Comparison of ENCODE assay signal across 1 cellular context in the genomic region with DNA sequence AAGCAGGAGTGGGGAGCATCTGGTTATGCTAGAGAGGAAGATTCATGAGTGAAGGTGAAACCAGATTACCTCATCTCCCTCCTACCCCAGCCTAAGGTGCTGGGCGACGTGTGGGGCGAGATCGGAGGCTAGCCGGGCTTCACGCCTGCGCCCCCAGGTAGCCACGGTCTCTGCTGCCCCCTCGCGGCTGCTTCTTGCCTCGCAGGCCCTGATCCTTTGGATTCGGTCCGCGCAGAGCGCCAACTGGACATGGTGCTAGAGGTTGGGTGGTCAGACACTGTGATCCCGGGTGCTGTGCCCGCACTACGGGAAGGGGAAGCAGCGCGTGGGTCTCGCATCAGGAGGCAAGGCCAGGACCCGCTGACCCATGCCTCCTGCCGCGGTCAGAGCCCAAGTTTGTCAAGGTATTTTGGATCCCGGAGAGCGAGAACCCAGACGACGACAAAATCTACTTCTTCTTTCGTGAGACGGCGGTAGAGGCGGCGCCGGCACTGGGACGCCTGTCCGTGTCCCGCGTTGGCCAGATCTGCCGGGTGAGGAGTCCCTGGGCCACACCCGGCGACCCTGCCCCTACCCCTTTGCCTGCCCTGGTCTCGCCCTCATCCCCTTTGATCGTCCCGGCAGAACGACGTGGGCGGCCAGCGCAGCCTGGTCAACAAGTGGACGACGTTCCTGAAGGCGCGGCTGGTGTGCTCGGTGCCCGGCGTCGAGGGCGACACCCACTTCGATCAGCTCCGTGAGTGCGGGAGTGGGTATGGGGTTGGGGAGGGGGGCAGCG.
TF ChIP-seq lines count a peak whose summit lies in the region.

No MANE protein-coding gene starts in this region.

TF ChIP-seq in GM12878, 131 proteins besides CTCF, POLR2A, EP300 and RAD21 (continued from another document and continues in another):
- TF ChIP-seq, protein P1, sequence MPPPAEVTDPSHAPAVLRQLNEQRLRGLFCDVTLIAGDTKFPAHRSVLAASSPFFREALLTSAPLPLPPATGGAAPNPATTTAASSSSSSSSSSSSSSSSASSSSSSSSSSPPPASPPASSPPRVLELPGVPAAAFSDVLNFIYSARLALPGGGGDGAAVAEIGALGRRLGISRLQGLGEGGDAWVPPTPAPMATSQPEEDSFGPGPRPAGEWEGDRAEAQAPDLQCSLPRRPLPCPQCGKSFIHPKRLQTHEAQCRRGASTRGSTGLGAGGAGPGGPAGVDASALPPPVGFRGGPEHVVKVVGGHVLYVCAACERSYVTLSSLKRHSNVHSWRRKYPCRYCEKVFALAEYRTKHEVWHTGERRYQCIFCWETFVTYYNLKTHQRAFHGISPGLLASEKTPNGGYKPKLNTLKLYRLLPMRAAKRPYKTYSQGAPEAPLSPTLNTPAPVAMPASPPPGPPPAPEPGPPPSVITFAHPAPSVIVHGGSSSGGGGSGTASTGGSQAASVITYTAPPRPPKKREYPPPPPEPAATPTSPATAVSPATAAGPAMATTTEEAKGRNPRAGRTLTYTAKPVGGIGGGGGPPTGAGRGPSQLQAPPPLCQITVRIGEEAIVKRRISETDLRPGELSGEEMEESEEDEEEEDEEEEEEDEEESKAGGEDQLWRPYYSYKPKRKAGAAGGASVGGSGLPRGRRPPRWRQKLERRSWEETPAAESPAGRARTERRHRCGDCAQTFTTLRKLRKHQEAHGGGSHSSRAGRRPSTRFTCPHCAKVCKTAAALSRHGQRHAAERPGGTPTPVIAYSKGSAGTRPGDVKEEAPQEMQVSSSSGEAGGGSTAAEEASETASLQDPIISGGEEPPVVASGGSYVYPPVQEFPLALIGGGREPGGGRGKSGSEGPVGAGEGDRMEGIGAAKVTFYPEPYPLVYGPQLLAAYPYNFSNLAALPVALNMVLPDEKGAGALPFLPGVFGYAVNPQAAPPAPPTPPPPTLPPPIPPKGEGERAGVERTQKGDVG (CRISPR knock-in tag; IDR thresholded peaks at IDR 0.05) = no peak
- TF ChIP-seq SUPT20H (IDR thresholded peaks at IDR 0.05; ENCODE audit: borderline replicate concordance, control insufficient read depth, low read depth, low read length) = no peak
- no peak for TF ChIP-seq KDM1A (IDR thresholded peaks at IDR 0.05; ENCODE audit: borderline replicate concordance)
- TF ChIP-seq CHD2 (IDR thresholded peaks at IDR 0.05; ENCODE audit: borderline replicate concordance, low read depth, low read length) = no peak
- peak; percentile 61; the same call in 1 of the 2 replicates for TF ChIP-seq YY1 (IDR thresholded peaks at IDR 0.05; ENCODE audit: low read depth, low read length)
- TF ChIP-seq, protein P2, sequence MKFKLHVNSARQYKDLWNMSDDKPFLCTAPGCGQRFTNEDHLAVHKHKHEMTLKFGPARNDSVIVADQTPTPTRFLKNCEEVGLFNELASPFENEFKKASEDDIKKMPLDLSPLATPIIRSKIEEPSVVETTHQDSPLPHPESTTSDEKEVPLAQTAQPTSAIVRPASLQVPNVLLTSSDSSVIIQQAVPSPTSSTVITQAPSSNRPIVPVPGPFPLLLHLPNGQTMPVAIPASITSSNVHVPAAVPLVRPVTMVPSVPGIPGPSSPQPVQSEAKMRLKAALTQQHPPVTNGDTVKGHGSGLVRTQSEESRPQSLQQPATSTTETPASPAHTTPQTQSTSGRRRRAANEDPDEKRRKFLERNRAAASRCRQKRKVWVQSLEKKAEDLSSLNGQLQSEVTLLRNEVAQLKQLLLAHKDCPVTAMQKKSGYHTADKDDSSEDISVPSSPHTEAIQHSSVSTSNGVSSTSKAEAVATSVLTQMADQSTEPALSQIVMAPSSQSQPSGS (IDR thresholded peaks at IDR 0.05; ENCODE audit: low read length) = peak; percentile 80
- TF ChIP-seq STAT3 (IDR thresholded peaks at IDR 0.05; ENCODE audit: low read depth, low read length) = no peak
- TF ChIP-seq JUND (IDR thresholded peaks at IDR 0.05; ENCODE audit: low read depth, low read length) = peak; percentile 62; the same call in 1 of the 2 replicates
- no peak for TF ChIP-seq MAX (IDR thresholded peaks at IDR 0.05; ENCODE audit: low read depth, low read length)
- peak in 1 of 2 experiments; percentile 26; a peak in 1 of 4 replicates for TF ChIP-seq CEBPB (IDR thresholded peaks at IDR 0.05; ENCODE audit: borderline replicate concordance in 1 of 2, low read depth in 2 of 2, low read length in 2 of 2)
- no peak for TF ChIP-seq KLF5 (IDR thresholded peaks at IDR 0.05; ENCODE audit: partially characterized antibody)
- TF ChIP-seq ASH2L (IDR thresholded peaks at IDR 0.05; ENCODE audit: borderline replicate concordance, low read depth) = no peak
- peak; percentile 64 for TF ChIP-seq IKZF1 (conservative IDR thresholded peaks at IDR 0.05)
- no peak for TF ChIP-seq ZNF592 (IDR thresholded peaks at IDR 0.05)
- no peak for TF ChIP-seq ZNF384 (IDR thresholded peaks at IDR 0.05; ENCODE audit: borderline replicate concordance, low read depth, low read length)
- TF ChIP-seq ZBTB33 (IDR thresholded peaks at IDR 0.05) = no peak
- TF ChIP-seq NR2C2 (IDR thresholded peaks at IDR 0.05; ENCODE audit: borderline replicate concordance, control insufficient read depth, insufficient read length, low read depth) = no peak
- TF ChIP-seq ZSCAN29 (IDR thresholded peaks at IDR 0.05) = no peak
- peak; percentile 34; the same call in 1 of the 2 replicates for TF ChIP-seq PKNOX1 (IDR thresholded peaks at IDR 0.05)
- peak; percentile 70 for TF ChIP-seq JUNB (IDR thresholded peaks at IDR 0.05)
- no peak for TF ChIP-seq ZNF217 (IDR thresholded peaks at IDR 0.05)
- TF ChIP-seq, protein P3, sequence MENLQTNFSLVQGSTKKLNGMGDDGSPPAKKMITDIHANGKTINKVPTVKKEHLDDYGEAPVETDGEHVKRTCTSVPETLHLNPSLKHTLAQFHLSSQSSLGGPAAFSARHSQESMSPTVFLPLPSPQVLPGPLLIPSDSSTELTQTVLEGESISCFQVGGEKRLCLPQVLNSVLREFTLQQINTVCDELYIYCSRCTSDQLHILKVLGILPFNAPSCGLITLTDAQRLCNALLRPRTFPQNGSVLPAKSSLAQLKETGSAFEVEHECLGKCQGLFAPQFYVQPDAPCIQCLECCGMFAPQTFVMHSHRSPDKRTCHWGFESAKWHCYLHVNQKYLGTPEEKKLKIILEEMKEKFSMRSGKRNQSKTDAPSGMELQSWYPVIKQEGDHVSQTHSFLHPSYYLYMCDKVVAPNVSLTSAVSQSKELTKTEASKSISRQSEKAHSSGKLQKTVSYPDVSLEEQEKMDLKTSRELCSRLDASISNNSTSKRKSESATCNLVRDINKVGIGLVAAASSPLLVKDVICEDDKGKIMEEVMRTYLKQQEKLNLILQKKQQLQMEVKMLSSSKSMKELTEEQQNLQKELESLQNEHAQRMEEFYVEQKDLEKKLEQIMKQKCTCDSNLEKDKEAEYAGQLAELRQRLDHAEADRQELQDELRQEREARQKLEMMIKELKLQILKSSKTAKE (IDR thresholded peaks at IDR 0.05; ENCODE audit: low read depth, poor library complexity, severe bottlenecking) = no peak
- TF ChIP-seq SMAD5 (IDR thresholded peaks at IDR 0.05; ENCODE audit: low read depth) = no peak
- no peak for TF ChIP-seq REST (IDR thresholded peaks at IDR 0.05; ENCODE audit: low read depth, low read length)
- TF ChIP-seq PAX8 (IDR thresholded peaks at IDR 0.05) = no peak
- TF ChIP-seq NR2F1 (conservative IDR thresholded peaks at IDR 0.05) = 0 out of 2 replicates have a peak, but pooled peaks have one; percentile 21
- TF ChIP-seq, protein P4, sequence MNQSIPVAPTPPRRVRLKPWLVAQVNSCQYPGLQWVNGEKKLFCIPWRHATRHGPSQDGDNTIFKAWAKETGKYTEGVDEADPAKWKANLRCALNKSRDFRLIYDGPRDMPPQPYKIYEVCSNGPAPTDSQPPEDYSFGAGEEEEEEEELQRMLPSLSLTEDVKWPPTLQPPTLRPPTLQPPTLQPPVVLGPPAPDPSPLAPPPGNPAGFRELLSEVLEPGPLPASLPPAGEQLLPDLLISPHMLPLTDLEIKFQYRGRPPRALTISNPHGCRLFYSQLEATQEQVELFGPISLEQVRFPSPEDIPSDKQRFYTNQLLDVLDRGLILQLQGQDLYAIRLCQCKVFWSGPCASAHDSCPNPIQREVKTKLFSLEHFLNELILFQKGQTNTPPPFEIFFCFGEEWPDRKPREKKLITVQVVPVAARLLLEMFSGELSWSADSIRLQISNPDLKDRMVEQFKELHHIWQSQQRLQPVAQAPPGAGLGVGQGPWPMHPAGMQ (IDR thresholded peaks at IDR 0.05; ENCODE audit: borderline replicate concordance) = no peak
- no peak for TF ChIP-seq BRCA1 (IDR thresholded peaks at IDR 0.05; ENCODE audit: low read depth, low read length)
- TF ChIP-seq USF2 (IDR thresholded peaks at IDR 0.05; ENCODE audit: borderline replicate concordance, low read depth, low read length) = no peak
